Comparison of ENCODE assay signal across 13 cellular contexts in the genomic region with DNA sequence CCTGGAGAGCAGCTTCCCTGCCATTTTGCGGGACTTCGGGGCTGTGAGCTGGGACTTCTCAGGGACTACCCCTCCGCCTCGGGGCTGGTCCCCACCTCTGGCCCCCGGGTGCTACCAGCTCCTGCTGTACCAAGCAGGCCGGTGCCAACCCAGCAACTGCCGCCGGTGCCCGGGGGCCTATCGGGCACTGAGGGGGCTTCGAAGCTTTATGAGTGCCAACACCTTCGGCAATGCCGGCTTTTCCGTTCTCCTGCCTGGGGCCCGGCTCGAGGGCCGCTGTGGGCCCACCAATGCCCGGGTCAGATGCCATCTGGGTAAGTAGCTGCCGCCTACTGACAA. TPM values are rescaled to one million over a fixed set of nuclear protein-coding genes. Genes with fewer than 3 reads are reported as not detected.
DNase-seq lines count a peak whose midpoint lies in the region; ATAC-seq and TF ChIP-seq lines count a peak whose summit lies in the region.
"Had no signal": no experiment of that assay in that cellular context is flagged by ENCODE, and none has a peak within 500 bp of the region (broad histone marks: within the 10 kb centered on the region; RNA-seq: fewer than 3 reads in every experiment).

No MANE protein-coding gene starts in this region.

- no peak for DNase-seq in activated CD4-positive, alpha-beta T cell treated with anti-CD3 and anti-CD28 coated beads for 36 hours
- DNase-seq in activated CD4-positive, alpha-beta T cell treated with anti-CD3 and anti-CD28 coated beads, Interleukin-2, amount 50 U/mL, for 1 hour = no peak
- DNase-seq in SJSA1 (ENCODE audit: low read depth in 1 of 2, low spot score in 2 of 2) = no peak
- DNase-seq in fibroblast of the aortic adventitia (ENCODE audit: low read depth) = no peak
- no peak for DNase-seq in NCI-H2171 (lab: John Stamatoyannopoulos, UW)
- DNase-seq: activated effector memory CD4-positive, alpha-beta T cell treated with anti-CD3 and anti-CD28 coated beads, Interleukin-2, amount 50 U/mL, for 16 hours; MV-4-11; stimulated activated CD4-positive, alpha-beta T cell treated with anti-CD3 and anti-CD28 coated beads, Interleukin-4, amount 100 ng/mL, for 4 hours had no signal

- POLR2A ChIA-PET in activated CD4-positive, alpha-beta T cell treated with anti-CD3 and anti-CD28 coated beads for 36 hours (lab: Charles Lee) = interaction anchor here (0.8 kb wide), 1 partner anchor 11 kb away, joined by 3 read pairs; no protein-coding TSS in a partner anchor

- H3K27me3 ChIP-seq in SJSA1 (replicated peaks) (no peaks in the 10 kb centered on the region), skeletal muscle satellite cell (ENCODE audit: control insufficient read depth, insufficient read depth, low read length) (peaks cover 15% of the 10 kb centered on the region)

- peaks cover 13% of the 10 kb centered on the region for H3K4me1 Mint-ChIP-seq in activated CD4-positive, alpha-beta T cell treated with anti-CD3 and anti-CD28 coated beads for 36 hours

- H3K27ac Mint-ChIP-seq in activated CD4-positive, alpha-beta T cell treated with anti-CD3 and anti-CD28 coated beads for 36 hours = no peak overlapping the region

- intact Hi-C loops in activated CD4-positive, alpha-beta T cell treated with anti-CD3 and anti-CD28 coated beads for 36 hours (cut with DNase I, micrococcal nuclease) = no loop called here

- H3K9ac ChIP-seq in skeletal muscle satellite cell (ENCODE audit: low read depth, low read length) = no peak overlapping the region

- no peaks in the 10 kb centered on the region for H3K9me3 Mint-ChIP-seq in activated CD4-positive, alpha-beta T cell treated with anti-CD3 and anti-CD28 coated beads for 36 hours (ENCODE audit: low read depth)

- TF ChIP-seq CTCF in fibroblast of the aortic adventitia (IDR thresholded peaks at IDR 0.05; ENCODE audit: insufficient read depth, low read length) = no peak

- H3K27me3 Mint-ChIP-seq in activated CD4-positive, alpha-beta T cell treated with anti-CD3 and anti-CD28 coated beads for 36 hours = peaks cover 18% of the 10 kb centered on the region

- H3K27ac ChIP-seq in SJSA1 = no peak overlapping the region

- peak overlapping the region; percentile 26 for H3K4me3 Mint-ChIP-seq in activated CD4-positive, alpha-beta T cell treated with anti-CD3 and anti-CD28 coated beads for 36 hours

- no peaks in the 10 kb centered on the region for H3K9me3 ChIP-seq in SJSA1 (replicated peaks)
- no peaks in the 10 kb centered on the region for H3K9me3 ChIP-seq in skeletal muscle satellite cell (replicated peaks; ENCODE audit: low read length)

- H3K4me1 ChIP-seq in SJSA1 (replicated peaks) (peaks cover 24% of the 10 kb centered on the region), skeletal muscle satellite cell (ENCODE audit: control insufficient read depth, insufficient read depth, low read length) (peaks cover 21% of the 10 kb centered on the region)

- ATAC-seq in activated CD4-positive, alpha-beta T cell treated with anti-CD3 and anti-CD28 coated beads for 36 hours = no peak
- ATAC-seq in GM21447 (IDR thresholded peaks at IDR 0.05; ENCODE audit: unreplicated experiment) (no peak), GM18511 (IDR thresholded peaks at IDR 0.05; ENCODE audit: unreplicated experiment) (no peak)
- ATAC-seq: Right ventricle myocardium inferior had no signal

- H3K4me2 ChIP-seq in skeletal muscle satellite cell (ENCODE audit: low read length) = peak overlapping the region; percentile 95

- H3K4me3 ChIP-seq in SJSA1 (peak overlapping the region; percentile 47), fibroblast of the aortic adventitia (ENCODE audit: low read depth, low read length) (peak overlapping the region; percentile 76), skeletal muscle satellite cell (ENCODE audit: low read length) (peak overlapping the region; percentile 68)

- H3K36me3 Mint-ChIP-seq in activated CD4-positive, alpha-beta T cell treated with anti-CD3 and anti-CD28 coated beads for 36 hours (ENCODE audit: low read depth) = peaks cover 3% of the 10 kb centered on the region

- CTCF ChIA-PET in activated CD4-positive, alpha-beta T cell treated with anti-CD3 and anti-CD28 coated beads for 36 hours (lab: Charles Lee) = interaction anchor here (0.9 to 1.5 kb wide), 2 partner anchors 15 to 72 kb away, joined by 3 read pairs; no protein-coding TSS in a partner anchor

- peaks cover 5% of the 10 kb centered on the region for H3K36me3 ChIP-seq in SJSA1
- H3K36me3 ChIP-seq in skeletal muscle satellite cell (ENCODE audit: insufficient read depth, low read length) = no peaks in the 10 kb centered on the region

RNA-seq across cellular contexts. Expression of gene ASPHD1, which starts 1.3 kb away (rescaled TPM):
- total RNA-seq in activated CD4-positive, alpha-beta T cell treated with anti-CD3 and anti-CD28 coated beads for 36 hours = 1 to 10 TPM; 2.7 to 3.2 TPM
- 3.7 and 8.8 TPM in 2 replicates for total RNA-seq in SJSA1 (2014; rRNA removed; shearing (Covaris generic))
- 0.98 and 1.5 TPM in 2 replicates for total RNA-seq in fibroblast of the aortic adventitia (ENCODE audit: low replicate concordance)
- total RNA-seq in skeletal muscle satellite cell (2012; rRNA removed) = 11.4 and 11.7 TPM in 2 replicates
- total RNA-seq: lower leg skin had no signal

RNA-seq across cellular contexts. Expression of gene SEZ6L2, which starts 2.2 kb away (rescaled TPM):
- total RNA-seq in activated CD4-positive, alpha-beta T cell treated with anti-CD3 and anti-CD28 coated beads for 36 hours = under 1 TPM; 0.27 to 0.42 TPM
- total RNA-seq in SJSA1 (2014; rRNA removed; shearing (Covaris generic)) = 13.2 and 13.8 TPM in 2 replicates
- 1.4 and 12.3 TPM in 2 replicates for total RNA-seq in fibroblast of the aortic adventitia (ENCODE audit: low replicate concordance)
- total RNA-seq in skeletal muscle satellite cell (2012; rRNA removed) = 2.8 and 3.1 TPM in 2 replicates

RNA-seq across cellular contexts. Expression of gene KCTD13, which starts 24.4 kb away (rescaled TPM):
- 10 to 100 TPM; 30.4 to 33.4 TPM for total RNA-seq in activated CD4-positive, alpha-beta T cell treated with anti-CD3 and anti-CD28 coated beads for 36 hours
- 10.2 and 43.8 TPM in 2 replicates for total RNA-seq in SJSA1 (2014; rRNA removed; shearing (Covaris generic))
- 12.5 and 41.9 TPM in 2 replicates for total RNA-seq in fibroblast of the aortic adventitia (ENCODE audit: low replicate concordance)
- 11.4 and 14.4 TPM in 2 replicates for total RNA-seq in skeletal muscle satellite cell (2012; rRNA removed)

RNA-seq across cellular contexts. Expression of gene CDIPT, which starts 38.5 kb away (rescaled TPM):
- total RNA-seq in activated CD4-positive, alpha-beta T cell treated with anti-CD3 and anti-CD28 coated beads for 36 hours = 10 to 100 TPM; 35.1 to 50.0 TPM
- 59.9 and 71.6 TPM in 2 replicates for total RNA-seq in SJSA1 (2014; rRNA removed; shearing (Covaris generic))
- total RNA-seq in fibroblast of the aortic adventitia (ENCODE audit: low replicate concordance) = 66.2 and 79.2 TPM in 2 replicates
- 59.3 and 69.2 TPM in 2 replicates for total RNA-seq in skeletal muscle satellite cell (2012; rRNA removed)
